8 cellular contexts compared by ENCODE assay signal in the genomic region with DNA sequence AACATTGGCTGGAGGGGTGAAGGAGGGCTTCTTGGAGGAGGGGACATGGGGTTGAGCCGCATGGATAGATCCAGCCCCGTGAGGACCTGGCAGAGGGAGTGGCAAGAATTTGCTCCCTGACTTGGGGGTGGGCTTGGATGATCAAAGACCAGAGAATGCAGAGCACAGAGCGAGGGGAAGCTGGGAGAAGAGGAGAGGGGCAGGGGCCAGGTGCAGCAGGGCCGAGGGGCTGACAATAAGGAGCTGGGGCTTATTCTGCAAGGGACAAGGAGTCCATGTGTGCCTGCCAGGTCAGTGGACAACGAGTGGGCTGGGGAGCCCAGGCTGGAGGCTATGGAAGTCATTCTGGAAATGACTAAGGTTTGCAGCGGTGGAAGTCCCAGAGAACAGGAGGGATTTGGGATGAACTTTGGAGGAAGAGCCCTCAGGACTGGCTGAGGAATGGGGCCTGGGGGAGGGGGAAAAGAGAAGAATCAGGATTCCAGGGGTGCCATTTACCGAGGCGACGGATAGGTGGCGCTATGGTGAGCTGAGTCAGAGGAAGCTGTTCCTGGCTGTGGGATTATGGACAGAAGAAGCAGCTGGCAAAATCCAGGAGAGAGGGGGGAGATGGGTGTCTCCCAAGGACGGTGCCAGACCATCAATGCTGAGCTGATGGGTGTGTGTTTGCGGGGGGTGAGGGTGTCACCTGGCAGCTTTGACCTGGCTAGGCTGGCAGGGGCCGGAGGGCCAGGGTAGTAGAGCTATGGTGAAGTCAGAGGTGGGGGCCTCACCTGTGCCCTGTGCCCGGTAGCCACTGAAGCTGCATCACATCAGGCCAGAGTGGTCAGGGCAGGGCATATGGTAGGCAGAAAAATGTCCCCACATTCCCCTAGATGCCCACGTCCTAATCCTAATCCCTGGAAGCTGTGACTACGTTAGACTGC. TPM values are rescaled to one million over a fixed set of nuclear protein-coding genes. Genes with fewer than 3 reads are reported as not detected.
A peak's percentile ranks its signal among the peaks of the same experiment; 100 is the strongest.
DNase-seq lines count a peak whose midpoint lies in the region; ATAC-seq lines count a peak whose summit lies in the region.

No MANE protein-coding gene starts in this region.

- H3K4me3 ChIP-seq in right cardiac atrium (ENCODE audit: low read length): no peak overlapping the region

- no peak overlapping the region for H3K27ac Mint-ChIP-seq in activated naive CD8-positive, alpha-beta T cell treated with anti-CD3 and anti-CD28 coated beads, Interleukin-2, amount 50 U/mL, for 24 hours

- no peaks in the 10 kb centered on the region for H3K9me3 ChIP-seq in right cardiac atrium (ENCODE audit: control insufficient read depth, low read length)

- 42% methylated on average over 16 of the region's 16 CpGs for whole genome bisulfite sequencing in right cardiac atrium

- peaks cover 40% of the 10 kb centered on the region for H3K27me3 Mint-ChIP-seq in activated naive CD8-positive, alpha-beta T cell treated with anti-CD3 and anti-CD28 coated beads, Interleukin-2, amount 50 U/mL, for 24 hours

- no peaks in the 10 kb centered on the region for H3K27me3 ChIP-seq in right cardiac atrium (ENCODE audit: control insufficient read depth, insufficient read depth)

- ATAC-seq in activated naive CD8-positive, alpha-beta T cell treated with anti-CD3 and anti-CD28 coated beads, Interleukin-2, amount 50 U/mL, for 24 hours: no peak
- peak; percentile 15 to 60 for ATAC-seq in right cardiac atrium
- no peak for ATAC-seq in HG02759 (IDR thresholded peaks at IDR 0.05; ENCODE audit: unreplicated experiment)

- DNase-seq in stimulated activated CD4-positive, alpha-beta T cell treated with anti-CD3 and anti-CD28 coated beads, Interleukin-1b, Interleukin-23, amount 100 ng/mL, for 48 hours: peak; percentile 17
- DNase-seq in stimulated activated CD4-positive, alpha-beta T cell treated with anti-CD3 and anti-CD28 coated beads, Interleukin-12 subunit alpha, Interleukin-12 subunit beta, amount 100 ng/mL, for 4 hours: no peak
- DNase-seq in NCI-H1105 treated with DMSO at 0.1 percent for 48 hours (lab: John Stamatoyannopoulos, UW) (peak; percentile 54), right cardiac atrium (peak; percentile 27 to 68 (median 65)), occipital lobe (lab: John Stamatoyannopoulos, UW) (no peak)
- peak; percentile 49 for DNase-seq in activated naive CD8-positive, alpha-beta T cell treated with anti-CD3 and anti-CD28 coated beads, Interleukin-2, amount 50 U/mL, for 24 hours
- DNase-seq in stimulated activated CD8-positive, alpha-beta memory T cell treated with anti-CD3 and anti-CD28 coated beads, Interleukin-4, amount 100 ng/mL, for 48 hours: peak; percentile 67

- H3K36me3 Mint-ChIP-seq in activated naive CD8-positive, alpha-beta T cell treated with anti-CD3 and anti-CD28 coated beads, Interleukin-2, amount 50 U/mL, for 24 hours (ENCODE audit: low read depth): peaks cover 1% of the 10 kb centered on the region

- no peaks in the 10 kb centered on the region for H3K4me1 ChIP-seq in right cardiac atrium (ENCODE audit: control insufficient read depth, insufficient read depth, low read length)

- intact Hi-C loops in right cardiac atrium (cut with DNase I): no loop called here

- H3K27ac ChIP-seq in right cardiac atrium (ENCODE audit: low read length): no peak overlapping the region

- no peaks in the 10 kb centered on the region for H3K9me3 Mint-ChIP-seq in activated naive CD8-positive, alpha-beta T cell treated with anti-CD3 and anti-CD28 coated beads, Interleukin-2, amount 50 U/mL, for 24 hours

- no peak overlapping the region for H3K4me3 Mint-ChIP-seq in activated naive CD8-positive, alpha-beta T cell treated with anti-CD3 and anti-CD28 coated beads, Interleukin-2, amount 50 U/mL, for 24 hours

- H3K4me1 Mint-ChIP-seq in activated naive CD8-positive, alpha-beta T cell treated with anti-CD3 and anti-CD28 coated beads, Interleukin-2, amount 50 U/mL, for 24 hours: no peaks in the 10 kb centered on the region

RNA-seq across cellular contexts. Expression of a gene that starts 7.8 kb away (rescaled TPM):
- total RNA-seq in right cardiac atrium (1 to 10 TPM in 3 of 4 donors, under 1 TPM in 1; 0.65 to 1.7 (median 1.3) TPM), occipital lobe (41.3 TPM)
- 0.41 TPM for polyA plus RNA-seq in right cardiac atrium

RNA-seq across cellular contexts. Expression of a gene that starts 56.4 kb away (rescaled TPM):
- total RNA-seq in right cardiac atrium (1 to 10 TPM; 2.5 to 3.1 (median 2.9) TPM), occipital lobe (10.3 TPM)
- 1.7 TPM for polyA plus RNA-seq in right cardiac atrium

RNA-seq across cellular contexts. Expression of a gene that starts 56.7 kb away (rescaled TPM):
- total RNA-seq in right cardiac atrium (10 to 100 TPM; 36.1 to 43.0 (median 40.2) TPM), occipital lobe (42.6 TPM)
- 61.2 TPM for polyA plus RNA-seq in right cardiac atrium

Comparison
In these comparisons a context has a peak if more than half of its experiments do, and no peak if none do; other contexts are left out.
1. DNase-seq: peak in stimulated activated CD4-positive, alpha-beta T cell treated with anti-CD3 and anti-CD28 coated beads, Interleukin-1b, Interleukin-23, amount 100 ng/mL, for 48 hours (single experiment), NCI-H1105 treated with DMSO at 0.1 percent for 48 hours (single experiment), activated naive CD8-positive, alpha-beta T cell treated with anti-CD3 and anti-CD28 coated beads, Interleukin-2, amount 50 U/mL, for 24 hours (single experiment), right cardiac atrium (3 of 3) and stimulated activated CD8-positive, alpha-beta memory T cell treated with anti-CD3 and anti-CD28 coated beads, Interleukin-4, amount 100 ng/mL, for 48 hours (single experiment); none in stimulated activated CD4-positive, alpha-beta T cell treated with anti-CD3 and anti-CD28 coated beads, Interleukin-12 subunit alpha, Interleukin-12 subunit beta, amount 100 ng/mL, for 4 hours (single experiment) and occipital lobe (single experiment).
2. ATAC-seq: peak in right cardiac atrium (2 of 2); none in activated naive CD8-positive, alpha-beta T cell treated with anti-CD3 and anti-CD28 coated beads, Interleukin-2, amount 50 U/mL, for 24 hours (single experiment) and HG02759 (single experiment).
3. RNA of a gene that starts 7.8 kb away (total RNA-seq): 41.3 TPM in occipital lobe (single experiment); 0.65 to 1.7 TPM in right cardiac atrium; every median in the first group is over 10 times any median in the second.